In the genomic region with DNA sequence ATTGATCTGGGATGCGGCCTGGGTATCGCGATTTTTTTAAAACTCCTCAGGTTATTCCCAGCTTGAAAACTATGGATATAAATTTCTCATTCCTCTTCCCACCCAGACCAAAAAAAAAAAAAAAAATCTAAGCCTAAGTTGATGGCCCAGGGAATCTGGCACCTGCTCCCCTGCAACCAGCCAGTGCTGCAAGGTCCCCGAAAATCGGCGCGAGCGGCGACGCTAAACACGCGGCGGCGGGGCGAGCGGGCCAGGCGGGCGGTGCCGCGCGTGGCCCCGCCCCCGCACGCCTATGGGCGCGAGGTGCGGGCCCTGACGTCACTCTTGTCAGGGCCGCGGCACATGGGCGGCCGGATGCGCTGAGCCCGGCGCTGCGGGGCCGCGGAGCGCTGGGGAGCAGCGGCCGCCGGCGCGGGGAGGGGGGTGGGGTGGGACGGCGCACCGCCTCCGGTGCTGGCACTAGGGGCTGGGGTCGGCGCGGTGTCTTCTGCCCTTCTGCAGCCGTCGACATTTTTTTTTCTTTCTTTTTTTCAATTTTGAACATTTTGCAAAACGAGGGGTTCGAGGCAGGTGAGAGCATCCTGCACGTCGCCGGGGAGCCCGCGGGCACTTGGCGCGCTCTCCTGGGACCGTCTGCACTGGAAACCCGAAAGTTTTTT, we compare ENCODE assay signal across 8 cellular contexts. TPM values are rescaled to one million over a fixed set of nuclear protein-coding genes. Genes with fewer than 3 reads are reported as not detected.
DNase-seq lines count a peak whose midpoint lies in the region; ATAC-seq and TF ChIP-seq lines count a peak whose summit lies in the region.

HLF (plus strand) TSS at position 321 of the 659 bp plus-strand sequence. CDS start 525 bp downstream, outside the sequence.

- TF ChIP-seq CTCF in GM13977 (IDR thresholded peaks at IDR 0.05; ENCODE audit: extremely low read depth, insufficient read depth, missing control alignments) (no peak), chondrocyte (IDR thresholded peaks at IDR 0.05) (no peak)

- peak within 1 kb of the TSS; percentile 66 for H3K4me3 Mint-ChIP-seq in chondrocyte (ENCODE audit: unreplicated experiment)

- peaks cover 72% of the 10 kb centered on the region for H3K27me3 Mint-ChIP-seq in chondrocyte (ENCODE audit: low read depth)

- H3K9me3 Mint-ChIP-seq in chondrocyte (ENCODE audit: low read depth), result peaks cover 9% of the 10 kb centered on the region

- peaks cover 9% of the 10 kb centered on the region for H3K4me1 Mint-ChIP-seq in chondrocyte (ENCODE audit: low read depth)

- H3K27ac Mint-ChIP-seq in chondrocyte (ENCODE audit: unreplicated experiment), result no peak within 1 kb of the TSS

- peak; percentile 89 for DNase-seq in GM13977 (ENCODE audit: low spot score)
- DNase-seq in NCI-H1694 (lab: John Stamatoyannopoulos, UW), result peak; percentile 74
- DNase-seq in activated CD4-positive, alpha-beta T cell treated with anti-CD3 and anti-CD28 coated beads for 4 hours, result peak; percentile 68 to 73
- no peak for DNase-seq in chondrocyte (ENCODE audit: low spot score)
- DNase-seq in kidney glomerular epithelial cell (lab: John Stamatoyannopoulos, UW), result peak; percentile 21
- peak; percentile 56 to 70 for DNase-seq in stimulated activated CD4-positive, alpha-beta T cell treated with anti-CD3 and anti-CD28 coated beads, Interleukin-15, amount 100 ng/mL, for 1 hour (ENCODE audit: low read depth in 1 of 2, low spot score in 1 of 2)
- no peak for DNase-seq in GOT3 (lab: John Stamatoyannopoulos, UW)

- peaks cover 2% of the 10 kb centered on the region for H3K36me3 Mint-ChIP-seq in chondrocyte (ENCODE audit: low read depth)

- in situ Hi-C loops in GM13977 (cut with MboI; ENCODE audit: low pct_unique_long_range_greater_than_20kb, low sequenced_read_pairs, unreplicated experiment), result no loop called here

- peak; percentile 87 for ATAC-seq in HG02870 (IDR thresholded peaks at IDR 0.05; ENCODE audit: unreplicated experiment)

RNA-seq across cellular contexts. Expression of gene HLF, which starts in this region (rescaled TPM):
- total RNA-seq in chondrocyte, result 0.18 to 0.47 TPM (median 0.27 TPM) in 3 replicates

Comparison
In these comparisons a context has a peak if more than half of its experiments do, and no peak if none do; other contexts are left out.
1. DNase-seq: peak in GM13977 (single experiment), NCI-H1694 (single experiment), activated CD4-positive, alpha-beta T cell treated with anti-CD3 and anti-CD28 coated beads for 4 hours (2 of 2), kidney glomerular epithelial cell (single experiment) and stimulated activated CD4-positive, alpha-beta T cell treated with anti-CD3 and anti-CD28 coated beads, Interleukin-15, amount 100 ng/mL, for 1 hour (2 of 2); none in chondrocyte (single experiment) and GOT3 (single experiment).